Comparison of ENCODE assay signal across 21 cellular contexts in genomic region chr1:66526036-66526435, GRCh38. TPM values are rescaled to one million over a fixed set of nuclear protein-coding genes. Genes with fewer than 3 reads are reported as not detected.
"Had no signal": no experiment of that assay in that cellular context is flagged by ENCODE, and none has a peak within 500 bp of the region (broad histone marks: within the 10 kb centered on the region; RNA-seq: fewer than 3 reads in every experiment).

No MANE protein-coding gene starts in this region.

- H3K4me2 ChIP-seq: PC-9 had no signal

- H3K36me3 Mint-ChIP-seq: activated naive CD8-positive, alpha-beta T cell; brain had no signal

- DNase-seq: activated CD4-positive, alpha-beta memory T cell treated with anti-CD3 and anti-CD28 coated beads, Interleukin-2, amount 10 ng/mL, durations not matched to agents 7 days and 5 days; activated CD4-positive, alpha-beta T cell treated with anti-CD3 and anti-CD28 coated beads, Interleukin-2, amount 50 U/mL, for 1 hour; activated CD4-positive, CD25-positive, alpha-beta regulatory T cell; activated gamma-delta T cell; activated naive CD4-positive, alpha-beta T cell treated with anti-CD3 and anti-CD28 coated beads for 36 hours; activated T-cell treated with anti-CD3 and anti-CD28 coated beads for 4 hours; activated T-cell treated with anti-CD3 and anti-CD28 coated beads, Interleukin-2, amount 50 U/mL, for 48 hours; amygdala; Kasumi-1; NCI-H1105 treated with DMSO at 0.1 percent for 48 hours; NCI-H1436 treated with DMSO at 0.1 percent for 48 hours; NCI-H1930; NCI-H446 treated with DMSO at 0.1 percent for 48 hours; NCI-H526 treated with DMSO at 0.1 percent for 48 hours; PC-9; SHP77 treated with DMSO at 0.1 percent for 48 hours had no signal

- H3K4me1 Mint-ChIP-seq: activated CD4-positive, alpha-beta memory T cell treated with anti-CD3 and anti-CD28 coated beads, Interleukin-2, amount 10 ng/mL, durations not matched to agents 7 days and 5 days; activated T-helper 17 cell treated with anti-CD3 and anti-CD28 coated beads, Interleukin-2, amount 50 U/mL, for 72 hours had no signal

- H3K9me3 Mint-ChIP-seq: activated CD4-positive, alpha-beta memory T cell treated with anti-CD3 and anti-CD28 coated beads, Interleukin-2, amount 10 ng/mL, durations not matched to agents 7 days and 5 days; activated naive CD4-positive, alpha-beta T cell treated with anti-CD3 and anti-CD28 coated beads for 36 hours; activated T-helper 17 cell treated with anti-CD3 and anti-CD28 coated beads, Interleukin-2, amount 50 U/mL, for 72 hours; brain; T-helper 1 cell treated with Interleukin-12 subunit alpha and Interleukin-12 subunit beta and Interleukin-4 antibody, amounts not matched to agents 30 μg/mL and 1 μg/mL, for 36 hours had no signal

- H3K27ac Mint-ChIP-seq: activated CD4-positive, alpha-beta memory T cell treated with anti-CD3 and anti-CD28 coated beads, Interleukin-2, amount 10 ng/mL, durations not matched to agents 7 days and 5 days; activated naive CD4-positive, alpha-beta T cell treated with anti-CD3 and anti-CD28 coated beads for 36 hours; activated naive CD8-positive, alpha-beta T cell; activated T-helper 17 cell treated with anti-CD3 and anti-CD28 coated beads, Interleukin-2, amount 50 U/mL, for 72 hours; T-helper 1 cell treated with Interleukin-12 subunit alpha and Interleukin-12 subunit beta and Interleukin-4 antibody, amounts not matched to agents 30 μg/mL and 1 μg/mL, for 36 hours had no signal

- H2AFZ ChIP-seq: PC-9 had no signal

- H3K4me3 Mint-ChIP-seq: activated CD4-positive, alpha-beta memory T cell treated with anti-CD3 and anti-CD28 coated beads, Interleukin-2, amount 10 ng/mL, durations not matched to agents 7 days and 5 days; activated naive CD4-positive, alpha-beta T cell treated with anti-CD3 and anti-CD28 coated beads for 36 hours; activated naive CD8-positive, alpha-beta T cell; activated T-helper 17 cell treated with anti-CD3 and anti-CD28 coated beads, Interleukin-2, amount 50 U/mL, for 72 hours; brain; T-helper 1 cell treated with Interleukin-12 subunit alpha and Interleukin-12 subunit beta and Interleukin-4 antibody, amounts not matched to agents 30 μg/mL and 1 μg/mL, for 36 hours had no signal

- H3K27ac ChIP-seq: PC-9 had no signal

- H3K27me3 Mint-ChIP-seq: brain had no signal

RNA-seq across cellular contexts. Expression of gene SGIP1, which starts 7.9 kb away (rescaled TPM):
- total RNA-seq: activated CD8-positive, alpha-beta memory T cell treated with anti-CD3 and anti-CD28 coated beads for 36 hours; activated T-helper 17 cell treated with anti-CD3 and anti-CD28 coated beads, Interleukin-2, amount 50 U/mL, for 72 hours; PC-9 had no signal
